In the genomic region with DNA sequence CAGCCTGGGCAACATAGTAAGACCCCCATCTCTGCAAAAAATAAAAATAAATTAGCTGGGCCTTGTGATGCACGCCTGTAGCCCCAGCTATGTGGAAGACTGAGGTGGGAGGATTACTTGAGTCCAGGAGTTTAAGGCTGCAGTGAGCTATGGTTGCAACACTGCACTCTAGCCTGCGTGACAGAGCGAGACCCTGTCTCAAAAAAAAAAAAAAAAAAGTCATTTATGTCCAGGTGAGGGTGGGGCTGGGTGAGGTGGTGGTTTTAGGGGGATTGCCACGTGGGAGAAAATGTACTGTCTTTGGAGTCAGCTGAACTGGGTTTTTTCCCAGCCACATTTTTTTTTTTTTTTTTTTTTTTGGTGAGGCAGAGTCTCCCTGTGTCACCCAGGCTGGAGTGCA, we compare ENCODE assay signal across 17 cellular contexts. TPM values are rescaled to one million over a fixed set of nuclear protein-coding genes. Genes with fewer than 3 reads are reported as not detected.
DNase-seq lines count a peak whose midpoint lies in the region; ATAC-seq, FAIRE-seq and TF ChIP-seq lines count a peak whose summit lies in the region.
"Had no signal": no experiment of that assay in that cellular context is flagged by ENCODE, and none has a peak within 500 bp of the region (broad histone marks: within the 10 kb centered on the region; RNA-seq: fewer than 3 reads in every experiment).

No MANE protein-coding gene starts in this region.

- FAIRE-seq in K562 (lab: Jason Lieb, UNC) = no peak
- FAIRE-seq: colon, keratinocyte, RCC 7860 had no signal

- peak overlapping the region; percentile 14 to 33; a peak in 3 of 4 replicates for H3K9ac ChIP-seq in K562 (ENCODE audit: insufficient read depth in 1 of 2, low read depth in 2 of 2, low read length in 2 of 2)

- no peaks in the 10 kb centered on the region for H3K27me3 Mint-ChIP-seq in T-cell
- H3K27me3 Mint-ChIP-seq in stimulated activated naive CD8-positive, alpha-beta T cell treated with anti-CD3 and anti-CD28 coated beads, Interleukin-15, amount 100 ng/mL, for 72 hours = no peaks in the 10 kb centered on the region

- in situ Hi-C loops in K562 (cut with MboI) = no loop called here

- H4K20me1 ChIP-seq in K562 (replicated peaks; ENCODE audit: control insufficient read depth, insufficient read depth, low read length) = no peaks in the 10 kb centered on the region

- peak overlapping the region; percentile 92 to 98 for H3K27ac Mint-ChIP-seq in T-cell
- H3K27ac Mint-ChIP-seq in stimulated activated naive CD8-positive, alpha-beta T cell treated with anti-CD3 and anti-CD28 coated beads, Interleukin-15, amount 100 ng/mL, for 72 hours = peak overlapping the region; percentile 13 to 77

- peaks cover 87 to 88% (median 87%) of the 10 kb centered on the region in 3 donors for H3K4me1 Mint-ChIP-seq in T-cell
- H3K4me1 Mint-ChIP-seq in stimulated activated naive CD8-positive, alpha-beta T cell treated with anti-CD3 and anti-CD28 coated beads, Interleukin-15, amount 100 ng/mL, for 72 hours = peaks cover 92% of the 10 kb centered on the region

- peaks cover 26 to 45% of the 10 kb centered on the region in 2 experiments for H3K4me1 ChIP-seq in K562 (replicated peaks in 1 of 2; ENCODE audit: control insufficient read depth in 2 of 2, insufficient read depth in 2 of 2, low read length in 2 of 2)
- H3K4me1 ChIP-seq: suprapubic skin had no signal

- no peaks in the 10 kb centered on the region for H3K27me3 ChIP-seq in K562 (ENCODE audit: control insufficient read depth in 2 of 2, insufficient read depth in 2 of 2, low read length in 2 of 2)

- BruUV-seq in K562 (replicated peaks; lab: Mats Ljungman, UMichigan) = no TSS peak

- no peaks in the 10 kb centered on the region for H3K9me3 Mint-ChIP-seq in T-cell
- H3K9me3 Mint-ChIP-seq in stimulated activated naive CD8-positive, alpha-beta T cell treated with anti-CD3 and anti-CD28 coated beads, Interleukin-15, amount 100 ng/mL, for 72 hours = no peaks in the 10 kb centered on the region

- no peaks in the 10 kb centered on the region for H3K9me3 ChIP-seq in K562 (replicated peaks; ENCODE audit: control insufficient read depth, insufficient read depth, low read depth, low read length)
- H3K9me3 ChIP-seq: suprapubic skin had no signal

- peaks cover 2% of the 10 kb centered on the region; the same call in 1 of the 3 replicates for H3K79me2 ChIP-seq in K562 (ENCODE audit: control insufficient read depth, insufficient read depth, low read length)

- intact Hi-C loops in K562 (cut with micrococcal nuclease) = no loop called here

- 38% methylated on average over 4 of the region's 4 CpGs for WGBS in K562 (ENCODE audit: insufficient coverage, low coverage, missing lambda C conversion rate)

- POLR2A ChIA-PET in T-cell (lab: Charles Lee) = interaction anchor here (0.5 to 0.6 kb wide), 3 partner anchors 13 to 431 kb away, joined by 4 to 6 read pairs (median 6); no protein-coding TSS in a partner anchor
- POLR2A ChIA-PET in K562 (lab: Yijun Ruan, JAX) = interaction anchor here (0.6 kb wide), 1 partner anchor 23 kb away, joined by 3 read pairs; no protein-coding TSS in a partner anchor

- H3K4me3 ChIP-seq in K562 = no peak overlapping the region
- H3K4me3 ChIP-seq: suprapubic skin had no signal

- H3K4me3 Mint-ChIP-seq in T-cell = peak overlapping the region in 2 of 3 donors; percentile 3 to 100
- peak overlapping the region; percentile 96 for H3K4me3 Mint-ChIP-seq in stimulated activated naive CD8-positive, alpha-beta T cell treated with anti-CD3 and anti-CD28 coated beads, Interleukin-15, amount 100 ng/mL, for 72 hours

- TF ChIP-seq POLR2A in K562 (conservative IDR thresholded peaks at IDR 0.05) = no peak

- CTCF ChIA-PET in T-cell (lab: Charles Lee) = interaction anchor here in 1 of 2 donors (1.1 kb wide), 1 partner anchor 14 kb away, joined by 6 read pairs; no protein-coding TSS in a partner anchor
- CTCF ChIA-PET in K562 (lab: Yijun Ruan, JAX; ENCODE audit: low intra/inter-chr PET ratio) = no interaction called here

- no peak for TF ChIP-seq RAD21 in K562 (CRISPR knock-in tag; conservative IDR thresholded peaks at IDR 0.05 in 1 of 2, IDR thresholded peaks at IDR 0.05 in 1 of 2)

- H3K36me3 ChIP-seq in K562 (ENCODE audit: control insufficient read depth, insufficient read depth, low read length) = no peaks in the 10 kb centered on the region
- H3K36me3 ChIP-seq: suprapubic skin had no signal

- TF ChIP-seq CTCF in K562 (IDR thresholded peaks at IDR 0.05 in 2 of 3, conservative IDR thresholded peaks at IDR 0.05 in 1 of 3; ENCODE audit: insufficient read depth in 2 of 3, low read depth in 1 of 3, low read length in 3 of 3) = no peak

- peak in 1 of 4 experiments; percentile 13 for ATAC-seq in T-cell (replicated peaks in 1 of 4)
- peak; percentile 50 for ATAC-seq in K562
- ATAC-seq in stimulated activated naive CD8-positive, alpha-beta T cell treated with anti-CD3 and anti-CD28 coated beads, Interleukin-15, amount 100 ng/mL, for 72 hours = peak; percentile 55
- ATAC-seq in GM18858 (IDR thresholded peaks at IDR 0.05; ENCODE audit: unreplicated experiment) = no peak
- no peak for ATAC-seq in HG03139 (IDR thresholded peaks at IDR 0.05; ENCODE audit: unreplicated experiment)
- ATAC-seq: activated CD4-positive, CD25-positive, alpha-beta regulatory T cell treated with anti-CD3 and anti-CD28 coated beads, Interleukin-2, amount 50 U/mL, for 24 hours; HCT116 had no signal

- H3K36me3 Mint-ChIP-seq in T-cell = peaks cover 20% of the 10 kb centered on the region

- no peak for TF ChIP-seq EP300 in K562 (IDR thresholded peaks at IDR 0.05; ENCODE audit: low read length)

- H3K4me2 ChIP-seq in K562 (ENCODE audit: insufficient read depth, low read length) = peak overlapping the region; percentile 76

- peak overlapping the region; percentile 90 for H2AFZ ChIP-seq in K562 (ENCODE audit: low read depth, low read length)

- H3K9me1 ChIP-seq in K562 (ENCODE audit: control insufficient read depth, insufficient read depth, low read length) = no peaks in the 10 kb centered on the region

- H3K27ac ChIP-seq in K562 (ENCODE audit: extremely low read depth, low read depth, low read length) = peak overlapping the region; percentile 65
- H3K27ac ChIP-seq: suprapubic skin had no signal

- DNase-seq in stimulated activated CD4-positive, alpha-beta T cell treated with anti-CD3 and anti-CD28 coated beads, Interleukin-15, amount 100 ng/mL, for 24 hours = peak; percentile 36
- DNase-seq in stimulated activated CD4-positive, alpha-beta T cell treated with anti-CD3 and anti-CD28 coated beads, Interleukin-12 subunit alpha, Interleukin-12 subunit beta, amount 100 ng/mL, for 4 hours = no peak
- DNase-seq in T-cell (peak in 2 of 34 experiments; percentile 20 to 23), K562 (ENCODE audit: extremely low read depth in 1 of 4, low spot score in 3 of 4) (peak in 1 of 4 experiments; percentile 32), GDM1 (lab: John Stamatoyannopoulos, UW) (no peak)
- peak in 1 of 2 donors; percentile 73 for DNase-seq in stimulated activated naive CD8-positive, alpha-beta T cell treated with anti-CD3 and anti-CD28 coated beads, Interleukin-15, amount 100 ng/mL, for 72 hours
- DNase-seq: DMS53, NCI-H510A treated with DMSO at 0.1 percent for 48 hours, SW 1271 had no signal

RNA-seq across cellular contexts. Expression of a gene that starts 6.7 kb away (rescaled TPM):
- total RNA-seq in T-cell (100 to 1,000 TPM; 246 to 313 (median 280) TPM), K562 (2014; rRNA removed) (7.4 and 15.2 TPM in 2 replicates), K562 (2014; rRNA removed; fragmentation: Illumina TruSeq; extraction: Trizol) (4.4 and 5.1 TPM in 2 replicates), K562 (2015; rRNA removed; fragmentation: Illumina TruSeq; extraction: Trizol) (7.2 and 8.2 TPM in 2 replicates), K562 (2021) (19.5 and 20.8 TPM in 2 replicates)
- total RNA-seq in K562 (2011; cell fraction: chromatin; rRNA removed; ENCODE audit: low replicate concordance) = 17.5 and 44.3 TPM in 2 replicates
- 32.4 and 33.3 TPM in 2 replicates for total RNA-seq in K562 (2011; cell fraction: nucleolus; rRNA removed)
- total RNA-seq in K562 (2011; cell fraction: nucleoplasm; rRNA removed) = 16.6 and 20.1 TPM in 2 replicates
- polyA plus RNA-seq in K562 (2011; rRNA removed) (5.6 and 14.8 TPM in 2 replicates), K562 (2014; fragmentation: Illumina TruSeq; extraction: Trizol) (9.5 and 12.5 TPM in 2 replicates), K562 (2014; fragmentation: Nextera tagmentation; extraction: Ambion mirVana) (1 to 10 TPM; 1.8 to 2.0 TPM), K562 (2014; rRNA removed) (10.8 and 11.1 TPM in 2 replicates)
- 8.3 and 11.4 TPM in 2 replicates for polyA plus RNA-seq in K562 (2011; cell fraction: cytosol; rRNA removed)
- polyA plus RNA-seq in K562 (2011; cell fraction: nucleus; rRNA removed) = 24.4 and 38.0 TPM in 2 replicates
- polyA plus RNA-seq in K562 (2012) = 11.3 and 21.5 TPM in 2 replicates
- polyA minus RNA-seq in K562 (2011; rRNA and poly(A)+ RNA removed) = 5.2 and 8.9 TPM in 2 replicates
- 7.1 and 15.0 TPM in 2 replicates for polyA minus RNA-seq in K562 (2011; cell fraction: cytosol; rRNA and poly(A)+ RNA removed)
- polyA minus RNA-seq in K562 (2011; cell fraction: nucleus; rRNA and poly(A)+ RNA removed) = 12.5 and 24.8 TPM in 2 replicates

Comparison
In these comparisons a context has a peak if more than half of its experiments do, and no peak if none do; other contexts are left out.
1. ATAC-seq: peak in K562 (single experiment) and stimulated activated naive CD8-positive, alpha-beta T cell treated with anti-CD3 and anti-CD28 coated beads, Interleukin-15, amount 100 ng/mL, for 72 hours (single experiment); none in GM18858 (single experiment) and HG03139 (single experiment).
2. RNA of a gene that starts 6.7 kb away (total RNA-seq): 246 to 313 TPM in T-cell; 4.4 to 44.3 TPM in K562; every median in the first group is over 4 times any median in the second.